In genomic region chr2:198004921-198005829, GRCh38 we compare ENCODE assay signal across 8 cellular contexts.
DNase-seq lines count a peak whose midpoint lies in the region; ATAC-seq, FAIRE-seq and TF ChIP-seq lines count a peak whose summit lies in the region.

No MANE protein-coding gene starts in this region.

- H3K56ac ChIP-seq in H1 (replicated peaks; ENCODE audit: insufficient read length, low read depth, low read length): no peak overlapping the region

- H3K14ac ChIP-seq in H1 (ENCODE audit: insufficient read length): no peak overlapping the region

- H3K9ac ChIP-seq in H1 (replicated peaks in 1 of 4; ENCODE audit: extremely low read depth in 1 of 4, low read depth in 3 of 4, low read length in 3 of 4): no peak overlapping the region

- H2BK15ac ChIP-seq in H1 (ENCODE audit: low read length): no peak overlapping the region

- no peak overlapping the region for H3K23ac ChIP-seq in H1 (ENCODE audit: insufficient read length)

- H3K27me3 ChIP-seq in H1 (replicated peaks in 1 of 4; ENCODE audit: control insufficient read depth in 3 of 4, extremely low read depth in 1 of 4, insufficient read depth in 3 of 4, low read length in 3 of 4) (no peaks in the 10 kb centered on the region), A673 (replicated peaks; ENCODE audit: insufficient read depth, low read depth, low read length, poor library complexity) (no peaks in the 10 kb centered on the region), lower lobe of right lung (ENCODE audit: low read depth) (no peaks in the 10 kb centered on the region)

- BruUV-seq in A673 (replicated peaks; lab: Mats Ljungman, UMichigan): no TSS peak

- peak overlapping the region; percentile 6; the same call in 1 of the 2 replicates for H2AFZ ChIP-seq in H1 (ENCODE audit: low read length)

- H3K79me1 ChIP-seq in H1 (ENCODE audit: low read depth, low read length): no peaks in the 10 kb centered on the region

- no peak overlapping the region for H3K18ac ChIP-seq in H1 (ENCODE audit: extremely low read depth, low read length)

- H2BK5ac ChIP-seq in H1 (ENCODE audit: low read depth, low read length): no peak overlapping the region

- ATAC-seq in GM21367 (IDR thresholded peaks at IDR 0.05; ENCODE audit: unreplicated experiment) (peak; percentile 83), HG03457 (IDR thresholded peaks at IDR 0.05; ENCODE audit: unreplicated experiment) (peak; percentile 88), lower lobe of right lung (no peak)

- 85% methylated on average over 12 of the region's 12 CpGs; no CpG with 5 or more reads in 1 of the 2 experiments for WGBS in H1 (ENCODE audit: extremely low coverage in 1 of 2, insufficient coverage in 1 of 2, insufficient read length in 1 of 2, insufficient replicate concordance in 2 of 2, low coverage in 1 of 2, low lambda C conversion rate in 2 of 2, missing lambda C conversion rate in 1 of 2), 2 experiments

- H3K9me3 ChIP-seq in H1 (ENCODE audit: insufficient read depth in 2 of 2, low read depth in 1 of 2, low read length in 1 of 2) (no peaks in the 10 kb centered on the region), A673 (ENCODE audit: low read depth, low read length, poor library complexity, severe bottlenecking) (no peaks in the 10 kb centered on the region), lower lobe of right lung (peaks cover 5% of the 10 kb centered on the region)

- POLR2A ChIA-PET in H1 (lab: Charles Lee; ENCODE audit: partially characterized antibody): no interaction called here
- POLR2A ChIA-PET in A673 (lab: Charles Lee; ENCODE audit: low non-redundant PET): no interaction called here

- no peaks in the 10 kb centered on the region for H3K79me2 ChIP-seq in H1 (ENCODE audit: control insufficient read depth in 1 of 2, insufficient read depth in 2 of 2, low read length in 2 of 2)

- H4K8ac ChIP-seq in H1 (ENCODE audit: extremely low read depth, insufficient read depth, low read length): no peak overlapping the region

- H2BK12ac ChIP-seq in H1 (ENCODE audit: low read depth, low read length): no peak overlapping the region

- H2BK20ac ChIP-seq in H1 (ENCODE audit: low read length): no peak overlapping the region

- no peaks in the 10 kb centered on the region for H4K20me1 ChIP-seq in H1 (replicated peaks in 1 of 2; ENCODE audit: control insufficient read depth in 1 of 2, insufficient read depth in 2 of 2, low read length in 2 of 2)

- no peak overlapping the region for H3K27ac ChIP-seq in H1 (ENCODE audit: low read depth, low read length)
- no peak overlapping the region for H3K27ac ChIP-seq in A673 (ENCODE audit: low read depth, low read length, poor library complexity, severe bottlenecking)
- H3K27ac ChIP-seq in lower lobe of right lung: no peak overlapping the region

- H3K4me3 ChIP-seq in GM12864 (ENCODE audit: low read depth, low read length): no peak overlapping the region; the same call in 1 of the 2 replicates
- no peak overlapping the region for H3K4me3 ChIP-seq in H1 (ENCODE audit: extremely low read depth in 1 of 4, insufficient read depth in 2 of 4, low read depth in 3 of 4, low read length in 4 of 4)
- no peak overlapping the region for H3K4me3 ChIP-seq in A673 (ENCODE audit: low read depth, low read length, poor library complexity, severe bottlenecking)
- H3K4me3 ChIP-seq in lower lobe of right lung: no peak overlapping the region

- H3K4me2 ChIP-seq in H1 (ENCODE audit: insufficient read depth in 1 of 2, low read depth in 2 of 2, low read length in 2 of 2): no peak overlapping the region

- H4K91ac ChIP-seq in H1 (replicated peaks; ENCODE audit: insufficient read length, low read length): no peak overlapping the region

- intact Hi-C loops in A673 (cut with micrococcal nuclease; ENCODE audit: unreplicated experiment): no loop called here
- intact Hi-C loops in lower lobe of right lung (cut with DNase I): no loop called here

- no peak for TF ChIP-seq EP300 in H1 (IDR thresholded peaks at IDR 0.05; ENCODE audit: borderline replicate concordance in 1 of 2, low read depth in 2 of 2, low read length in 2 of 2)

- no peaks in the 10 kb centered on the region for H3K23me2 ChIP-seq in H1 (ENCODE audit: low read depth, low read length)

- no peak for TF ChIP-seq RAD21 in H1 (IDR thresholded peaks at IDR 0.05 in 1 of 2, conservative IDR thresholded peaks at IDR 0.05 in 1 of 2; ENCODE audit: low read depth in 2 of 2, low read length in 2 of 2)

- H3K4ac ChIP-seq in H1 (replicated peaks; ENCODE audit: insufficient read length, low read depth, low read length): no peak overlapping the region

- no peak for TF ChIP-seq CTCF in GM12864 (IDR thresholded peaks at IDR 0.05; ENCODE audit: low read depth, low read length, missing control alignments)
- no peak for TF ChIP-seq CTCF in H1 (IDR thresholded peaks at IDR 0.05; ENCODE audit: control extremely low read depth in 1 of 3, insufficient read depth in 1 of 3, low read depth in 1 of 3, low read length in 3 of 3)
- no peak for TF ChIP-seq CTCF in A673 (conservative IDR thresholded peaks at IDR 0.05; ENCODE audit: low read depth, low read length)
- TF ChIP-seq CTCF in lower lobe of right lung (IDR thresholded peaks at IDR 0.05): no peak

- CTCF ChIA-PET in H1 (lab: Charles Lee; ENCODE audit: partially characterized antibody): interaction anchor here (0.5 kb wide), 1 partner anchor 292 kb away, joined by 3 read pairs; no protein-coding TSS in a partner anchor
- CTCF ChIA-PET in A673 (lab: Charles Lee): no interaction called here

- no peak for FAIRE-seq in H1 (lab: Jason Lieb, UNC)

- DNase-seq in GM12864 (ENCODE audit: low read depth) (peak; percentile 51), H1 (ENCODE audit: low read depth in 1 of 2, low spot score in 2 of 2) (no peak), A673 (ENCODE audit: low spot score) (no peak), NCI-H1092 (lab: John Stamatoyannopoulos, UW) (no peak), lower lobe of right lung (no peak)
- no peak for DNase-seq in effector CD8-positive, alpha-beta T cell (lab: John Stamatoyannopoulos, UW)

- no peak overlapping the region for H2AK5ac ChIP-seq in H1 (ENCODE audit: low read depth, low read length)

- H3K4me1 ChIP-seq in H1 (replicated peaks in 1 of 4; ENCODE audit: control insufficient read depth in 3 of 4, insufficient read depth in 4 of 4, low read length in 3 of 4): no peaks in the 10 kb centered on the region
- no peaks in the 10 kb centered on the region for H3K4me1 ChIP-seq in A673 (ENCODE audit: insufficient read depth, low read length, poor library complexity, severe bottlenecking)
- H3K4me1 ChIP-seq in lower lobe of right lung: no peaks in the 10 kb centered on the region

- no peak overlapping the region for H4K5ac ChIP-seq in H1 (ENCODE audit: insufficient read length, low read depth, low read length)

- H2BK120ac ChIP-seq in H1 (replicated peaks; ENCODE audit: low read depth, low read length): no peak overlapping the region

- no peak for TF ChIP-seq POLR2A in H1 (IDR thresholded peaks at IDR 0.05; ENCODE audit: control extremely low read depth in 1 of 2, low read depth in 2 of 2, low read length in 2 of 2)

- no peaks in the 10 kb centered on the region for H3K36me3 ChIP-seq in H1 (ENCODE audit: control insufficient read depth in 2 of 4, insufficient read depth in 4 of 4, low read length in 3 of 4)
- no peaks in the 10 kb centered on the region for H3K36me3 ChIP-seq in A673 (ENCODE audit: insufficient read depth, low read length, poor library complexity, severe bottlenecking)
- H3K36me3 ChIP-seq in lower lobe of right lung: no peaks in the 10 kb centered on the region

TF ChIP-seq in H1, 55 proteins besides CTCF, POLR2A, EP300 and RAD21:
- no peak for TF ChIP-seq EZH2 (IDR thresholded peaks at IDR 0.05; ENCODE audit: low read depth, low read length, severe bottlenecking)
- TF ChIP-seq TBP (IDR thresholded peaks at IDR 0.05; ENCODE audit: low read depth, low read length): no peak
- TF ChIP-seq POLR2AphosphoS5 (IDR thresholded peaks at IDR 0.05; ENCODE audit: low read depth, low read length): no peak
- TF ChIP-seq CBX5 (IDR thresholded peaks at IDR 0.05; ENCODE audit: low read depth, low read length): no peak
- TF ChIP-seq CBX8 (IDR thresholded peaks at IDR 0.05; ENCODE audit: borderline replicate concordance, low read depth, low read length): no peak
- no peak for TF ChIP-seq HDAC2 (IDR thresholded peaks at IDR 0.05; ENCODE audit: borderline replicate concordance in 1 of 2, low read depth in 2 of 2, low read length in 2 of 2)
- TF ChIP-seq SIX5 (IDR thresholded peaks at IDR 0.05; ENCODE audit: low read depth, low read length): no peak
- TF ChIP-seq SAP30 (IDR thresholded peaks at IDR 0.05; ENCODE audit: insufficient read depth, insufficient replicate concordance, low read length): no peak
- TF ChIP-seq BCL11A (IDR thresholded peaks at IDR 0.05; ENCODE audit: low read depth in 2 of 2, low read length in 2 of 2): no peak

Comparison
In these comparisons a context has a peak if more than half of its experiments do, and no peak if none do; other contexts are left out.
1. ATAC-seq: peak in GM21367 (single experiment) and HG03457 (single experiment); none in lower lobe of right lung (0 of 2).